ENCODE assay signal across 1 cellular context in the genomic region with DNA sequence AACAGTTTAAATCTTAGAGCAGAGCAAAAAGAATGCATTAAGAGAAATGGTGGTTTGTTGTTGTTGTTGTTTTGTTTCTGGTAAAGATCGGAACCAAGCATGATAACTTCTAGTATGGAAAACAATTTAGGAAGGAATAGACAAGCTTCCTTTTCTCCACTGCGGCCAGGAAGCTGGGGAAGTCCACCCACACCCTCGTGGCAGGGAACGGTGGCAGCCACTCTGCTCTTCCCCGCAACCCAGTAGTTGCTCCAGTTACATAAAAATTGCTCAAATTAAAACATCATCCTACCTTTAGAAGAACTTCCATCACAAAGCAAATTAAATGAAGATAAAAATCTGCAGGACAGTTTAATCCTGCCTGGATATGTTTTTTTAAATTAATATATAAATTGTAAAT.
TF ChIP-seq lines count a peak whose summit lies in the region.

No MANE protein-coding gene starts in this region.

TF ChIP-seq in SK-N-SH, 30 proteins besides CTCF, POLR2A, EP300 and RAD21 (continued from another document):
- TF ChIP-seq, protein P1, sequence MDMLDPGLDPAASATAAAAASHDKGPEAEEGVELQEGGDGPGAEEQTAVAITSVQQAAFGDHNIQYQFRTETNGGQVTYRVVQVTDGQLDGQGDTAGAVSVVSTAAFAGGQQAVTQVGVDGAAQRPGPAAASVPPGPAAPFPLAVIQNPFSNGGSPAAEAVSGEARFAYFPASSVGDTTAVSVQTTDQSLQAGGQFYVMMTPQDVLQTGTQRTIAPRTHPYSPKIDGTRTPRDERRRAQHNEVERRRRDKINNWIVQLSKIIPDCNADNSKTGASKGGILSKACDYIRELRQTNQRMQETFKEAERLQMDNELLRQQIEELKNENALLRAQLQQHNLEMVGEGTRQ (IDR thresholded peaks at IDR 0.05; ENCODE audit: borderline replicate concordance, low read depth, low read length) = no peak
- TF ChIP-seq RFX5 (IDR thresholded peaks at IDR 0.05; ENCODE audit: low read length) (no peak), GABPA (IDR thresholded peaks at IDR 0.05; ENCODE audit: low read depth) (no peak), FOXM1 (IDR thresholded peaks at IDR 0.05; ENCODE audit: low read depth) (no peak), TAF1 (IDR thresholded peaks at IDR 0.05; ENCODE audit: borderline replicate concordance, low read depth, low read length) (no peak), SMC3 (IDR thresholded peaks at IDR 0.05; ENCODE audit: low read depth, low read length) (no peak), TCF12 (IDR thresholded peaks at IDR 0.05) (no peak), JUND (IDR thresholded peaks at IDR 0.05) (no peak), RXRA (IDR thresholded peaks at IDR 0.05; ENCODE audit: borderline replicate concordance, low read depth) (no peak), SIN3A (IDR thresholded peaks at IDR 0.05; ENCODE audit: borderline replicate concordance, low read depth, low read length) (no peak), RCOR1 (IDR thresholded peaks at IDR 0.05; ENCODE audit: low read length) (no peak), FOSL2 (IDR thresholded peaks at IDR 0.05; ENCODE audit: borderline replicate concordance, low read depth) (no peak)
- TF ChIP-seq, protein P2, sequence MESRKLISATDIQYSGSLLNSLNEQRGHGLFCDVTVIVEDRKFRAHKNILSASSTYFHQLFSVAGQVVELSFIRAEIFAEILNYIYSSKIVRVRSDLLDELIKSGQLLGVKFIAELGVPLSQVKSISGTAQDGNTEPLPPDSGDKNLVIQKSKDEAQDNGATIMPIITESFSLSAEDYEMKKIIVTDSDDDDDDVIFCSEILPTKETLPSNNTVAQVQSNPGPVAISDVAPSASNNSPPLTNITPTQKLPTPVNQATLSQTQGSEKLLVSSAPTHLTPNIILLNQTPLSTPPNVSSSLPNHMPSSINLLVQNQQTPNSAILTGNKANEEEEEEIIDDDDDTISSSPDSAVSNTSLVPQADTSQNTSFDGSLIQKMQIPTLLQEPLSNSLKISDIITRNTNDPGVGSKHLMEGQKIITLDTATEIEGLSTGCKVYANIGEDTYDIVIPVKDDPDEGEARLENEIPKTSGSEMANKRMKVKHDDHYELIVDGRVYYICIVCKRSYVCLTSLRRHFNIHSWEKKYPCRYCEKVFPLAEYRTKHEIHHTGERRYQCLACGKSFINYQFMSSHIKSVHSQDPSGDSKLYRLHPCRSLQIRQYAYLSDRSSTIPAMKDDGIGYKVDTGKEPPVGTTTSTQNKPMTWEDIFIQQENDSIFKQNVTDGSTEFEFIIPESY (IDR thresholded peaks at IDR 0.05; ENCODE audit: borderline replicate concordance, low read depth) = no peak
- TF ChIP-seq, protein P3, sequence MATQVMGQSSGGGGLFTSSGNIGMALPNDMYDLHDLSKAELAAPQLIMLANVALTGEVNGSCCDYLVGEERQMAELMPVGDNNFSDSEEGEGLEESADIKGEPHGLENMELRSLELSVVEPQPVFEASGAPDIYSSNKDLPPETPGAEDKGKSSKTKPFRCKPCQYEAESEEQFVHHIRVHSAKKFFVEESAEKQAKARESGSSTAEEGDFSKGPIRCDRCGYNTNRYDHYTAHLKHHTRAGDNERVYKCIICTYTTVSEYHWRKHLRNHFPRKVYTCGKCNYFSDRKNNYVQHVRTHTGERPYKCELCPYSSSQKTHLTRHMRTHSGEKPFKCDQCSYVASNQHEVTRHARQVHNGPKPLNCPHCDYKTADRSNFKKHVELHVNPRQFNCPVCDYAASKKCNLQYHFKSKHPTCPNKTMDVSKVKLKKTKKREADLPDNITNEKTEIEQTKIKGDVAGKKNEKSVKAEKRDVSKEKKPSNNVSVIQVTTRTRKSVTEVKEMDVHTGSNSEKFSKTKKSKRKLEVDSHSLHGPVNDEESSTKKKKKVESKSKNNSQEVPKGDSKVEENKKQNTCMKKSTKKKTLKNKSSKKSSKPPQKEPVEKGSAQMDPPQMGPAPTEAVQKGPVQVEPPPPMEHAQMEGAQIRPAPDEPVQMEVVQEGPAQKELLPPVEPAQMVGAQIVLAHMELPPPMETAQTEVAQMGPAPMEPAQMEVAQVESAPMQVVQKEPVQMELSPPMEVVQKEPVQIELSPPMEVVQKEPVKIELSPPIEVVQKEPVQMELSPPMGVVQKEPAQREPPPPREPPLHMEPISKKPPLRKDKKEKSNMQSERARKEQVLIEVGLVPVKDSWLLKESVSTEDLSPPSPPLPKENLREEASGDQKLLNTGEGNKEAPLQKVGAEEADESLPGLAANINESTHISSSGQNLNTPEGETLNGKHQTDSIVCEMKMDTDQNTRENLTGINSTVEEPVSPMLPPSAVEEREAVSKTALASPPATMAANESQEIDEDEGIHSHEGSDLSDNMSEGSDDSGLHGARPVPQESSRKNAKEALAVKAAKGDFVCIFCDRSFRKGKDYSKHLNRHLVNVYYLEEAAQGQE (IDR thresholded peaks at IDR 0.05; ENCODE audit: low read depth, low read length) = no peak
TF ChIP-seq in SK-N-SH: peak in this region for 0.
